In genomic region chr10:63630928-63631685, GRCh38 we compare ENCODE assay signal across 8 cellular contexts.
DNase-seq lines count a peak whose midpoint lies in the region; ATAC-seq, FAIRE-seq and TF ChIP-seq lines count a peak whose summit lies in the region.

No MANE protein-coding gene starts in this region.

- H3K27ac ChIP-seq in DND-41 (ENCODE audit: low read length) (peak overlapping the region; percentile 74), OCI-LY1 (ENCODE audit: low read depth, low read length, poor library complexity, severe bottlenecking) (peak overlapping the region; percentile 52), endothelial cell of umbilical vein (ENCODE audit: insufficient read depth, low read depth, low read length) (peak overlapping the region; percentile 89), neuronal stem cell (replicated peaks; ENCODE audit: low read length) (peak overlapping the region; percentile 66)

- H3K4me1 ChIP-seq in DND-41 (ENCODE audit: insufficient read depth, low read length) (peaks cover 44% of the 10 kb centered on the region), OCI-LY1 (ENCODE audit: insufficient read depth, low read length, severe bottlenecking) (peaks cover 33% of the 10 kb centered on the region), endothelial cell of umbilical vein (ENCODE audit: control insufficient read depth, extremely low read depth, insufficient read depth, low read length) (peaks cover 34% of the 10 kb centered on the region), neuronal stem cell (ENCODE audit: control insufficient read depth in 2 of 2, insufficient read depth in 1 of 2, low read depth in 1 of 2, low read length in 2 of 2) (peaks cover 9 to 14% of the 10 kb centered on the region in 2 donors)

- intact Hi-C loops in endothelial cell of umbilical vein (cut with micrococcal nuclease): no loop called here

- no CpG with 5 or more reads among the region's 20 CpGs for WGBS in neuronal stem cell (ENCODE audit: extremely low coverage in 2 of 2, insufficient read length in 2 of 2, insufficient replicate concordance in 1 of 2), 2 donors

- ATAC-seq in DND-41 (ENCODE audit: insufficient read depth, low read depth) (no peak), GM18519 (IDR thresholded peaks at IDR 0.05; ENCODE audit: low FRiP score, unreplicated experiment) (no peak)

- H3K9ac ChIP-seq in DND-41 (ENCODE audit: low read depth, low read length) (peak overlapping the region; percentile 67), OCI-LY1 (ENCODE audit: low read length) (peak overlapping the region; percentile 72), endothelial cell of umbilical vein (replicated peaks; ENCODE audit: extremely low read depth, insufficient read depth, low read length) (peak overlapping the region; percentile 92), neuronal stem cell (ENCODE audit: low read depth, low read length, poor library complexity) (peak overlapping the region; percentile 63)

- H2AFZ ChIP-seq in DND-41 (ENCODE audit: low read depth, low read length): peak overlapping the region; percentile 98
- peak overlapping the region; percentile 70 for H2AFZ ChIP-seq in OCI-LY1 (ENCODE audit: low read length)
- H2AFZ ChIP-seq in endothelial cell of umbilical vein (ENCODE audit: low read depth, low read length): peak overlapping the region; percentile 48
- H2AFZ ChIP-seq in neuronal stem cell (ENCODE audit: low read length): peak overlapping the region; percentile 99

- peak overlapping the region; percentile 80 for H2BK5ac ChIP-seq in neuronal stem cell (ENCODE audit: low read length)

- no peak for DNase-seq in DND-41
- no peak for DNase-seq in endothelial cell of umbilical vein (ENCODE audit: low read depth, low spot score)
- DNase-seq in neuronal stem cell (ENCODE audit: low spot score): no peak
- DNase-seq in SK-N-DZ (ENCODE audit: low spot score): no peak
- no peak for DNase-seq in H54 (ENCODE audit: insufficient read length, low spot score)
- no peak for DNase-seq in HK-2 (ENCODE audit: unreplicated experiment)

- dilution Hi-C loops in endothelial cell of umbilical vein (cut with MboI; ENCODE audit: extremely low pct_ligation_motif_present, low sequenced_read_pairs): loop anchor here (5.0 kb wide), 1 partner anchor 81 kb away; no protein-coding TSS in a partner anchor

- no peaks in the 10 kb centered on the region for H3K79me1 ChIP-seq in neuronal stem cell (ENCODE audit: low read depth, low read length)

- TF ChIP-seq POLR2A in endothelial cell of umbilical vein (IDR thresholded peaks at IDR 0.05; ENCODE audit: low read depth, low read length) (no peak), H54 (IDR thresholded peaks at IDR 0.05; ENCODE audit: low read depth, low read length) (no peak)

- H3K27me3 ChIP-seq in DND-41 (ENCODE audit: insufficient read depth, low read length, poor library complexity) (no peaks in the 10 kb centered on the region), OCI-LY1 (ENCODE audit: insufficient read depth, low read length) (no peaks in the 10 kb centered on the region), endothelial cell of umbilical vein (ENCODE audit: control insufficient read depth in 2 of 2, insufficient read depth in 2 of 2, low read length in 2 of 2) (no peaks in the 10 kb centered on the region), neuronal stem cell (ENCODE audit: control insufficient read depth in 3 of 3, insufficient read depth in 3 of 3, low read depth in 1 of 3, low read length in 3 of 3) (peaks cover 0 to 2% (median 0%) of the 10 kb centered on the region in 3 experiments)

- no peak overlapping the region for H4K8ac ChIP-seq in neuronal stem cell (ENCODE audit: low read depth, low read length)

- no peaks in the 10 kb centered on the region for H3K9me1 ChIP-seq in endothelial cell of umbilical vein (replicated peaks; ENCODE audit: control insufficient read depth, extremely low read depth, insufficient read depth, low read length)

- peak overlapping the region; percentile 92 for H3K18ac ChIP-seq in neuronal stem cell (ENCODE audit: low read length)

- CTCF ChIA-PET in endothelial cell of umbilical vein (lab: Charles Lee): interaction anchor here (0.9 to 9.1 kb wide), 16 partner anchors 13 to 464 kb away, joined by 3 to 266 read pairs (median 4); partner anchors contain the start of gene REEP3

- H3K9me3 ChIP-seq in DND-41 (ENCODE audit: insufficient read depth, low read length, severe bottlenecking) (no peaks in the 10 kb centered on the region), OCI-LY1 (ENCODE audit: low read length) (no peaks in the 10 kb centered on the region), endothelial cell of umbilical vein (replicated peaks; ENCODE audit: control insufficient read depth, insufficient read depth, low read length) (no peaks in the 10 kb centered on the region), neuronal stem cell (replicated peaks in 1 of 2; ENCODE audit: control insufficient read depth in 2 of 2, insufficient read depth in 1 of 2, low read depth in 1 of 2, low read length in 2 of 2) (no peaks in the 10 kb centered on the region)

- H4K20me1 ChIP-seq in DND-41 (ENCODE audit: insufficient read depth, low read length) (no peaks in the 10 kb centered on the region), OCI-LY1 (ENCODE audit: insufficient read depth, low read length) (no peaks in the 10 kb centered on the region), endothelial cell of umbilical vein (replicated peaks; ENCODE audit: control insufficient read depth, extremely low read depth, insufficient read depth, low read length) (no peaks in the 10 kb centered on the region)

- H3K4me2 ChIP-seq in DND-41 (ENCODE audit: insufficient read depth, low read length) (peak overlapping the region; percentile 89), OCI-LY1 (ENCODE audit: low read length) (peak overlapping the region; percentile 75), endothelial cell of umbilical vein (ENCODE audit: insufficient read depth, low read length) (peak overlapping the region; percentile 61), neuronal stem cell (ENCODE audit: insufficient read depth, low read length, poor library complexity, severe bottlenecking) (peak overlapping the region; percentile 82)

- POLR2A ChIA-PET in endothelial cell of umbilical vein (lab: Charles Lee): interaction anchor here (0.6 to 4.1 kb wide), 6 partner anchors 13 to 362 kb away, joined by 3 to 14 read pairs (median 4); no protein-coding TSS in a partner anchor

- no peak overlapping the region for H3K14ac ChIP-seq in neuronal stem cell (ENCODE audit: low read length)

- no peak overlapping the region for H2AK5ac ChIP-seq in neuronal stem cell (ENCODE audit: low read depth, low read length)

- no peaks in the 10 kb centered on the region for H3K9me2 ChIP-seq in OCI-LY1 (ENCODE audit: low read depth, low read length)

- BruUV-seq in endothelial cell of umbilical vein (replicated peaks; lab: Mats Ljungman, UMichigan): TSS peak; percentile 55

- peak overlapping the region; percentile 69 to 87; a peak in 3 of 4 replicates for H3K4me3 ChIP-seq in DND-41 (ENCODE audit: low read depth in 1 of 2, low read length in 2 of 2)
- peak overlapping the region; percentile 69 for H3K4me3 ChIP-seq in OCI-LY1 (ENCODE audit: low read depth, low read length, poor library complexity, severe bottlenecking)
- peak overlapping the region; percentile 47 to 75 (median 54) for H3K4me3 ChIP-seq in endothelial cell of umbilical vein (replicated peaks in 1 of 3; ENCODE audit: insufficient read depth in 1 of 3, low read depth in 1 of 3, low read length in 3 of 3)
- H3K4me3 ChIP-seq in neuronal stem cell (ENCODE audit: low read length in 2 of 2): peak overlapping the region; percentile 80 to 90

- H3K23ac ChIP-seq in neuronal stem cell (ENCODE audit: low read depth, low read length, poor library complexity): peak overlapping the region; percentile 94

- no peaks in the 10 kb centered on the region; the same call in 1 of the 2 replicates for H3F3A ChIP-seq in OCI-LY1 (ENCODE audit: insufficient read depth, low read length)

- H4K91ac ChIP-seq in neuronal stem cell (ENCODE audit: low read depth, low read length, poor library complexity): no peak overlapping the region

- TF ChIP-seq CTCF in DND-41 (IDR thresholded peaks at IDR 0.05; ENCODE audit: borderline replicate concordance, extremely low read depth, low read length, poor library complexity, severe bottlenecking) (no peak), OCI-LY1 (IDR thresholded peaks at IDR 0.05; ENCODE audit: low read length) (no peak), endothelial cell of umbilical vein (IDR thresholded peaks at IDR 0.05; ENCODE audit: extremely low read depth in 1 of 2, insufficient read depth in 1 of 2, low read depth in 1 of 2, low read length in 2 of 2) (no peak)

- H3K36me3 ChIP-seq in DND-41 (ENCODE audit: insufficient read depth, low read length) (no peaks in the 10 kb centered on the region), OCI-LY1 (ENCODE audit: insufficient read depth, low read length) (no peaks in the 10 kb centered on the region), endothelial cell of umbilical vein (ENCODE audit: control insufficient read depth in 2 of 2, extremely low read depth in 1 of 2, insufficient read depth in 2 of 2, low read length in 2 of 2) (no peaks in the 10 kb centered on the region), neuronal stem cell (replicated peaks in 1 of 2; ENCODE audit: control insufficient read depth in 2 of 2, insufficient read depth in 2 of 2, low read length in 2 of 2) (no peaks in the 10 kb centered on the region)

- FAIRE-seq in endothelial cell of umbilical vein (lab: Jason Lieb, UNC) (peak; percentile 63), H54 (lab: Jason Lieb, UNC) (no peak)

- H3K4ac ChIP-seq in neuronal stem cell (ENCODE audit: low read length): no peak overlapping the region

- H2BK12ac ChIP-seq in neuronal stem cell (ENCODE audit: low read length): no peak overlapping the region

- H3K79me2 ChIP-seq in DND-41 (ENCODE audit: insufficient read depth, low read length) (no peaks in the 10 kb centered on the region), OCI-LY1 (ENCODE audit: insufficient read depth, low read length) (no peaks in the 10 kb centered on the region), endothelial cell of umbilical vein (ENCODE audit: control insufficient read depth, insufficient read depth, low read length) (no peaks in the 10 kb centered on the region)

- H2BK15ac ChIP-seq in neuronal stem cell (ENCODE audit: low read length): no peak overlapping the region

- no peak overlapping the region for H2BK120ac ChIP-seq in neuronal stem cell (ENCODE audit: low read depth, low read length)

TF ChIP-seq in endothelial cell of umbilical vein, 7 proteins besides CTCF, POLR2A, EP300 and RAD21 (continues in another document):
- TF ChIP-seq GATA2 (IDR thresholded peaks at IDR 0.05; ENCODE audit: insufficient read depth, insufficient read length, low read depth, low read length) (no peak), POLR2AphosphoS5 (IDR thresholded peaks at IDR 0.05; ENCODE audit: insufficient read depth, low read depth, low read length) (no peak), EZH2 (IDR thresholded peaks at IDR 0.05; ENCODE audit: borderline replicate concordance, low read depth, low read length, severe bottlenecking) (no peak), FOS (IDR thresholded peaks at IDR 0.05; ENCODE audit: borderline replicate concordance, insufficient read depth, low read length) (no peak), MYC (IDR thresholded peaks at IDR 0.05; ENCODE audit: low read depth, low read length) (no peak), JUN (IDR thresholded peaks at IDR 0.05; ENCODE audit: borderline replicate concordance, insufficient read depth, insufficient read length, low read depth) (no peak)

Comparison
In these comparisons a context has a peak if more than half of its experiments do, and no peak if none do; other contexts are left out.
1. H2AFZ ChIP-seq: peak in every context shown above with its lines; median percentile 99 in neuronal stem cell; 98 in DND-41; 70 in OCI-LY1; 48 in endothelial cell of umbilical vein.